9 cellular contexts compared by ENCODE assay signal in the genomic region with DNA sequence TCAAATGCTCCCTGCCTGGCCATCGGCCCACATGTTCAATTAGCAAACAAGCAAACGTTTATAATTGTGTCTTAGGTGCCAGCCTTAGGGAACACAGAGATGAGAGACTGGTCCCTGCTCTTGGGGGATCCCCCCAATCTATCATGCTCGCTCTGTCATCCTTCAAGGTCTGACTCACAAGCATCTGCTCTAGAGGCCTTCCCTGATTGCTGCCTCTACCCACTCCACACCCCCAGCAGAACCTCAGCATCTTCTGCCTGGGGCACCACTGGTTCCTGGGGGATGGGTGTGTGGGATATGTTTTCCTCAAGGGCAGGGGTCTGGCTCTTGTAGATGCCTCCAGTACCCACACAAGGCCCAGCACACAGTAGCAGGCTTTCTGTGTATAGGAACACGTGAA. TPM values are rescaled to one million over a fixed set of nuclear protein-coding genes. Genes with fewer than 3 reads are reported as not detected.
DNase-seq lines count a peak whose midpoint lies in the region; ATAC-seq and TF ChIP-seq lines count a peak whose summit lies in the region.
"Had no signal": no experiment of that assay in that cellular context is flagged by ENCODE, and none has a peak within 500 bp of the region (broad histone marks: within the 10 kb centered on the region; RNA-seq: fewer than 3 reads in every experiment).

No MANE protein-coding gene starts in this region.

- H3F3A ChIP-seq in smooth muscle cell (ENCODE audit: low read depth): peaks cover 5% of the 10 kb centered on the region

- CTCF ChIA-PET in activated CD8-positive, alpha-beta T cell treated with anti-CD3 and anti-CD28 coated beads for 36 hours (lab: Charles Lee): no interaction called here

- no peak overlapping the region for H3K4me2 ChIP-seq in smooth muscle cell

- DNase-seq in CD4-positive, CD25-positive, alpha-beta regulatory T cell: no peak
- DNase-seq in GM13977 (ENCODE audit: low spot score) (peak; percentile 69), memory B cell (ENCODE audit: low spot score in 2 of 2) (no peak), uterus (no peak), smooth muscle cell (lab: John Stamatoyannopoulos, UW; ENCODE audit: unreplicated experiment) (no peak)
- peak; percentile 79 for DNase-seq in activated CD8-positive, alpha-beta T cell treated with anti-CD3 and anti-CD28 coated beads for 36 hours

- no peak overlapping the region for H2AFZ ChIP-seq in smooth muscle cell (ENCODE audit: low read depth)

- H3K36me3 Mint-ChIP-seq in CD4-positive, CD25-positive, alpha-beta regulatory T cell: no peaks in the 10 kb centered on the region
- H3K36me3 Mint-ChIP-seq in activated CD8-positive, alpha-beta T cell treated with anti-CD3 and anti-CD28 coated beads for 36 hours (ENCODE audit: low read depth): no peaks in the 10 kb centered on the region
- H3K36me3 Mint-ChIP-seq in memory B cell: no peaks in the 10 kb centered on the region

- no peaks in the 10 kb centered on the region for H4K20me1 ChIP-seq in smooth muscle cell (ENCODE audit: low read depth)

- no peaks in the 10 kb centered on the region for H3K36me3 ChIP-seq in CD4-positive, CD25-positive, alpha-beta regulatory T cell (ENCODE audit: control insufficient read depth, insufficient read depth, low read length)
- H3K36me3 ChIP-seq in uterus (no peaks in the 10 kb centered on the region), smooth muscle cell (ENCODE audit: low read depth) (no peaks in the 10 kb centered on the region)
- H3K36me3 ChIP-seq: vagina had no signal

- in situ Hi-C loops in GM13977 (cut with MboI; ENCODE audit: low pct_unique_long_range_greater_than_20kb, low sequenced_read_pairs, unreplicated experiment): no loop called here

- H3K4me1 Mint-ChIP-seq in CD4-positive, CD25-positive, alpha-beta regulatory T cell: peaks cover 0 to 48% (median 30%) of the 10 kb centered on the region in 4 donors
- peaks cover 46% of the 10 kb centered on the region for H3K4me1 Mint-ChIP-seq in activated CD8-positive, alpha-beta T cell treated with anti-CD3 and anti-CD28 coated beads for 36 hours (ENCODE audit: low read depth)
- H3K4me1 Mint-ChIP-seq in memory B cell: peaks cover 38% of the 10 kb centered on the region

- intact Hi-C loops in activated CD8-positive, alpha-beta T cell treated with anti-CD3 and anti-CD28 coated beads for 36 hours (cut with micrococcal nuclease): no loop called here
- intact Hi-C loops in uterus (cut with DNase I; ENCODE audit: low total_unique reads): no loop called here

- POLR2A ChIA-PET in activated CD8-positive, alpha-beta T cell treated with anti-CD3 and anti-CD28 coated beads for 36 hours (lab: Charles Lee): no interaction called here

- no peaks in the 10 kb centered on the region for H3K79me2 ChIP-seq in smooth muscle cell (ENCODE audit: low read depth)

- H3K9ac ChIP-seq in smooth muscle cell (ENCODE audit: low read depth): no peak overlapping the region

- TF ChIP-seq POLR2A in uterus (IDR thresholded peaks at IDR 0.05): no peak

- no peaks in the 10 kb centered on the region for H3K27me3 ChIP-seq in CD4-positive, CD25-positive, alpha-beta regulatory T cell (ENCODE audit: control insufficient read depth, insufficient read depth, low read length)
- H3K27me3 ChIP-seq in uterus (peaks cover 0 to 3% of the 10 kb centered on the region in 2 donors), smooth muscle cell (ENCODE audit: low read depth) (peaks cover 9% of the 10 kb centered on the region)
- H3K27me3 ChIP-seq: vagina had no signal

- H3K4me3 Mint-ChIP-seq in CD4-positive, CD25-positive, alpha-beta regulatory T cell: no peak overlapping the region
- no peak overlapping the region for H3K4me3 Mint-ChIP-seq in activated CD8-positive, alpha-beta T cell treated with anti-CD3 and anti-CD28 coated beads for 36 hours
- H3K4me3 Mint-ChIP-seq in memory B cell: no peak overlapping the region

- WGBS in smooth muscle cell (ENCODE audit: low lambda C conversion rate): 66% methylated on average over 4 of the region's 4 CpGs

- H3K27ac ChIP-seq in CD4-positive, CD25-positive, alpha-beta regulatory T cell (ENCODE audit: insufficient read depth, low read length, poor library complexity, severe bottlenecking): no peak overlapping the region
- H3K27ac ChIP-seq in uterus: no peak overlapping the region
- no peak overlapping the region for H3K27ac ChIP-seq in smooth muscle cell (ENCODE audit: low read depth)
- H3K27ac ChIP-seq: vagina had no signal

- peaks cover 29% of the 10 kb centered on the region for H3K4me1 ChIP-seq in CD4-positive, CD25-positive, alpha-beta regulatory T cell (ENCODE audit: control insufficient read depth, insufficient read depth, low read length, poor library complexity, severe bottlenecking)
- H3K4me1 ChIP-seq in uterus: peaks cover 0 to 6% of the 10 kb centered on the region in 2 donors
- no peaks in the 10 kb centered on the region for H3K4me1 ChIP-seq in smooth muscle cell (ENCODE audit: low read depth)

- ATAC-seq in CD4-positive, CD25-positive, alpha-beta regulatory T cell (ENCODE audit: low read depth in 2 of 2): peak; percentile 59 to 64
- ATAC-seq in activated CD8-positive, alpha-beta T cell treated with anti-CD3 and anti-CD28 coated beads for 36 hours: peak; percentile 73
- ATAC-seq in memory B cell (ENCODE audit: low read depth) (peak; percentile 70), HG02759 (IDR thresholded peaks at IDR 0.05; ENCODE audit: unreplicated experiment) (no peak), HG03097 (IDR thresholded peaks at IDR 0.05; ENCODE audit: low FRiP score, unreplicated experiment) (no peak)

- no peaks in the 10 kb centered on the region for H3K9me3 ChIP-seq in CD4-positive, CD25-positive, alpha-beta regulatory T cell (ENCODE audit: control insufficient read depth in 2 of 2, low read length in 2 of 2)
- H3K9me3 ChIP-seq in uterus (no peaks in the 10 kb centered on the region), smooth muscle cell (replicated peaks; ENCODE audit: low read depth) (no peaks in the 10 kb centered on the region)
- H3K9me3 ChIP-seq: vagina had no signal

- H3K27me3 Mint-ChIP-seq in CD4-positive, CD25-positive, alpha-beta regulatory T cell: no peaks in the 10 kb centered on the region
- H3K27me3 Mint-ChIP-seq in activated CD8-positive, alpha-beta T cell treated with anti-CD3 and anti-CD28 coated beads for 36 hours: no peaks in the 10 kb centered on the region
- H3K27me3 Mint-ChIP-seq in memory B cell: no peaks in the 10 kb centered on the region

- peak overlapping the region; percentile 56 to 87 (median 64) for H3K27ac Mint-ChIP-seq in CD4-positive, CD25-positive, alpha-beta regulatory T cell
- peak overlapping the region; percentile 1 for H3K27ac Mint-ChIP-seq in activated CD8-positive, alpha-beta T cell treated with anti-CD3 and anti-CD28 coated beads for 36 hours
- peak overlapping the region; percentile 65 for H3K27ac Mint-ChIP-seq in memory B cell

- TF ChIP-seq CTCF in GM13977 (IDR thresholded peaks at IDR 0.05; ENCODE audit: extremely low read depth, insufficient read depth, missing control alignments) (no peak), uterus (IDR thresholded peaks at IDR 0.05) (no peak), smooth muscle cell (IDR thresholded peaks at IDR 0.05; ENCODE audit: borderline replicate concordance, insufficient read depth, poor library complexity, severe bottlenecking) (no peak)
- TF ChIP-seq CTCF in activated CD8-positive, alpha-beta T cell treated with anti-CD3 and anti-CD28 coated beads for 36 hours (IDR thresholded peaks at IDR 0.05): no peak

- no peak overlapping the region for H3K4me3 ChIP-seq in CD4-positive, CD25-positive, alpha-beta regulatory T cell (ENCODE audit: low read depth, low read length)
- H3K4me3 ChIP-seq in uterus (no peak overlapping the region), smooth muscle cell (no peak overlapping the region)
- H3K4me3 ChIP-seq: vagina had no signal

- no peaks in the 10 kb centered on the region for H3K9me3 Mint-ChIP-seq in CD4-positive, CD25-positive, alpha-beta regulatory T cell
- no peaks in the 10 kb centered on the region for H3K9me3 Mint-ChIP-seq in activated CD8-positive, alpha-beta T cell treated with anti-CD3 and anti-CD28 coated beads for 36 hours
- no peaks in the 10 kb centered on the region for H3K9me3 Mint-ChIP-seq in memory B cell

RNA-seq across cellular contexts. Expression of gene FGR, which starts 2.1 kb away (rescaled TPM):
- 0.15 TPM for total RNA-seq in CD4-positive, CD25-positive, alpha-beta regulatory T cell
- under 1 TPM; 0.20 to 0.87 (median 0.33) TPM for polyA plus RNA-seq in CD4-positive, CD25-positive, alpha-beta regulatory T cell
- under 1 TPM; 0.51 to 0.56 TPM for total RNA-seq in activated CD8-positive, alpha-beta T cell treated with anti-CD3 and anti-CD28 coated beads for 36 hours
- 10 to 100 TPM in 3 of 4 donors, 1 to 10 TPM in 1; 3.0 to 35.9 (median 18.8) TPM for total RNA-seq in uterus
- 1.3 TPM in 1 of 2 replicates, not detected in the other for total RNA-seq in smooth muscle cell
- polyA plus RNA-seq in smooth muscle cell: 0.10 and 0.65 TPM in 2 replicates

RNA-seq across cellular contexts. Expression of gene AHDC1, which starts 33.1 kb away (rescaled TPM):
- total RNA-seq in CD4-positive, CD25-positive, alpha-beta regulatory T cell: 26.2 TPM
- polyA plus RNA-seq in CD4-positive, CD25-positive, alpha-beta regulatory T cell: 1 to 10 TPM in 1 of 4 donors, under 1 TPM in 3; 0.07 to 1.4 (median 0.50) TPM
- total RNA-seq in activated CD8-positive, alpha-beta T cell treated with anti-CD3 and anti-CD28 coated beads for 36 hours: 10 to 100 TPM; 26.3 to 27.6 TPM
- total RNA-seq in uterus (100 to 1,000 TPM in 1 of 4 donors, 10 to 100 TPM in 3; 11.2 to 179 (median 50.7) TPM), smooth muscle cell (8.4 and 12.2 TPM in 2 replicates)
- 12.2 and 15.6 TPM in 2 replicates for polyA plus RNA-seq in smooth muscle cell

RNA-seq across cellular contexts. Expression of gene IFI6, which starts 34.9 kb away (rescaled TPM):
- 49.7 TPM for total RNA-seq in CD4-positive, CD25-positive, alpha-beta regulatory T cell
- polyA plus RNA-seq in CD4-positive, CD25-positive, alpha-beta regulatory T cell: 100 to 1,000 TPM; 152 to 199 (median 181) TPM
- total RNA-seq in activated CD8-positive, alpha-beta T cell treated with anti-CD3 and anti-CD28 coated beads for 36 hours: 10 to 100 TPM; 31.6 to 32.1 TPM
- 100 to 1,000 TPM in 1 of 4 donors, 10 to 100 TPM in 3; 64.4 to 103 (median 79.5) TPM for total RNA-seq in uterus
- 16.3 and 26.7 TPM in 2 replicates for total RNA-seq in smooth muscle cell
- 43.7 and 51.5 TPM in 2 replicates for polyA plus RNA-seq in smooth muscle cell

Comparison
In these comparisons a context has a peak if more than half of its experiments do, and no peak if none do; other contexts are left out.
1. ATAC-seq: peak in CD4-positive, CD25-positive, alpha-beta regulatory T cell (2 of 2), activated CD8-positive, alpha-beta T cell treated with anti-CD3 and anti-CD28 coated beads for 36 hours (single experiment) and memory B cell (single experiment); none in HG02759 (single experiment) and HG03097 (single experiment).
2. DNase-seq: peak in GM13977 (single experiment) and activated CD8-positive, alpha-beta T cell treated with anti-CD3 and anti-CD28 coated beads for 36 hours (single experiment); none in CD4-positive, CD25-positive, alpha-beta regulatory T cell (0 of 3), memory B cell (0 of 2), uterus (0 of 2) and smooth muscle cell (single experiment).
3. H3K27ac Mint-ChIP-seq: peak in every context shown above with its lines; median percentile 65 in memory B cell; 64 in CD4-positive, CD25-positive, alpha-beta regulatory T cell; 1 in activated CD8-positive, alpha-beta T cell treated with anti-CD3 and anti-CD28 coated beads for 36 hours.